Comparison of ENCODE assay signal across 25 cellular contexts in genomic region chr4:108203377-108203776, GRCh38. TPM values are rescaled to one million over a fixed set of nuclear protein-coding genes. Genes with fewer than 3 reads are reported as not detected.
"Had no signal": no experiment of that assay in that cellular context is flagged by ENCODE, and none has a peak within 500 bp of the region (broad histone marks: within the 10 kb centered on the region; RNA-seq: fewer than 3 reads in every experiment).

No MANE protein-coding gene starts in this region.

- H3K36me3 ChIP-seq: suprapubic skin, thyroid gland, upper lobe of left lung, vagina had no signal

- H3K27ac Mint-ChIP-seq: endodermal cell, nephron had no signal

- H3K27ac ChIP-seq: coronary artery, skin epidermis, suprapubic skin, thyroid gland, upper lobe of left lung, vagina had no signal

- H3K27me3 ChIP-seq: suprapubic skin, thyroid gland, upper lobe of left lung, vagina had no signal

- H3K36me3 Mint-ChIP-seq: naive B cell had no signal

- H3K4me1 ChIP-seq: suprapubic skin, thyroid gland, upper lobe of left lung, vagina had no signal

- ATAC-seq: left colon, left ventricle myocardium superior, sciatic nerve had no signal

- H3K9me3 ChIP-seq: suprapubic skin, thyroid gland, upper lobe of left lung, vagina had no signal

- H3K4me1 Mint-ChIP-seq: endodermal cell, naive B cell had no signal

- DNase-seq: effector CD4-positive, alpha-beta T cell; endodermal cell; foreskin melanocyte; head of caudate nucleus; hippocampal formation; left colon; left ventricle myocardium superior; mesenchymal stem cell; midbrain; naive B cell; posterior cingulate gyrus; stimulated activated CD4-positive, alpha-beta T cell treated with anti-CD3 and anti-CD28 coated beads, Interleukin-2, amount 100 ng/mL, for 24 hours; stimulated activated CD4-positive, alpha-beta T cell treated with anti-CD3 and anti-CD28 coated beads, Interleukin-4, amount 100 ng/mL, for 4 hours; stimulated activated naive CD4-positive, alpha-beta T cell; thyroid gland; upper lobe of left lung had no signal

- H3K4me3 ChIP-seq: coronary artery, lung, skin epidermis, suprapubic skin, thyroid gland, upper lobe of left lung, vagina had no signal

- H3K4me3 Mint-ChIP-seq: endodermal cell, naive B cell, nephron had no signal

- H3K9me3 Mint-ChIP-seq: endodermal cell had no signal

RNA-seq across cellular contexts. Expression of gene LEF1, which starts 34.6 kb away (rescaled TPM):
- total RNA-seq: dermis microvascular lymphatic vessel endothelial cell, pulmonary artery endothelial cell had no signal
